Comparison of ENCODE assay signal across 9 cellular contexts in genomic region chr6:89369009-89369408, GRCh38. TPM values are rescaled to one million over a fixed set of nuclear protein-coding genes. Genes with fewer than 3 reads are reported as not detected.
A peak's percentile ranks its signal among the peaks of the same experiment; 100 is the strongest.
DNase-seq lines count a peak whose midpoint lies in the region; ATAC-seq and TF ChIP-seq lines count a peak whose summit lies in the region.
"Had no signal": no experiment of that assay in that cellular context is flagged by ENCODE, and none has a peak within 500 bp of the region (broad histone marks: within the 10 kb centered on the region; RNA-seq: fewer than 3 reads in every experiment).

No MANE protein-coding gene starts in this region.

- peak; percentile 28 for TF ChIP-seq CTCF in MCF 10A (IDR thresholded peaks at IDR 0.05; ENCODE audit: unreplicated experiment)

- H3K4me1 Mint-ChIP-seq in MCF 10A (ENCODE audit: insufficient read depth, unreplicated experiment), result no peaks in the 10 kb centered on the region

- DNase-seq in NCI-H510A (lab: John Stamatoyannopoulos, UW), result peak; percentile 8
- no peak for DNase-seq in NCI-H510A treated with DMSO at 0.1 percent for 48 hours (lab: John Stamatoyannopoulos, UW)
- DNase-seq in MCF 10A (ENCODE audit: unreplicated experiment), result peak; percentile 30
- peak; percentile 65 for DNase-seq in left kidney (ENCODE audit: low read depth, low spot score)
- peak in 1 of 2 donors; percentile 64 for DNase-seq in aorta
- DNase-seq in NCI-H146 treated with DMSO at 0.1 percent for 48 hours (lab: John Stamatoyannopoulos, UW; ENCODE audit: unreplicated experiment), result no peak
- DNase-seq in NCI-H187 treated with DMSO at 0.1 percent for 48 hours (lab: John Stamatoyannopoulos, UW), result no peak

- ATAC-seq in aorta (ENCODE audit: low FRiP score), result peak; percentile 77
- ATAC-seq in GM18870 (IDR thresholded peaks at IDR 0.05; ENCODE audit: unreplicated experiment), result no peak

- no peak overlapping the region for H3K4me3 ChIP-seq in aorta (ENCODE audit: low read length in 2 of 2)
- H3K4me3 ChIP-seq: BLaER1 treated with 17β-estradiol and CSF1 and Interleukin-3, amounts not matched to agents 10 nM and 100 nM had no signal

- no peaks in the 10 kb centered on the region for H3K36me3 Mint-ChIP-seq in MCF 10A (ENCODE audit: insufficient read depth, unreplicated experiment)

- POLR2A ChIA-PET in MCF 10A (lab: Yijun Ruan, JAX), result no interaction called here

- BruUV-seq in MCF 10A (replicated peaks; lab: Mats Ljungman, UMichigan), result no TSS peak

- WGBS in aorta, 2 donors, result 2% methylated on average over 7 of the region's 7 CpGs

- no peaks in the 10 kb centered on the region for H3K27me3 ChIP-seq in aorta (ENCODE audit: control insufficient read depth in 1 of 2, insufficient read depth in 2 of 2, low read length in 1 of 2)
- H3K27me3 ChIP-seq: BLaER1 treated with 17β-estradiol and CSF1 and Interleukin-3, amounts not matched to agents 10 nM and 100 nM had no signal

- no peaks in the 10 kb centered on the region for H3K36me3 ChIP-seq in aorta (ENCODE audit: control insufficient read depth in 1 of 2, insufficient read depth in 2 of 2, low read length in 1 of 2)

- no peaks in the 10 kb centered on the region for H3K9me3 Mint-ChIP-seq in MCF 10A (ENCODE audit: unreplicated experiment)

- intact Hi-C loops in MCF 10A (cut with micrococcal nuclease) (loop anchor here (1.0 to 2.0 kb wide), 2 partner anchors 247 to 386 kb away; no protein-coding TSS in a partner anchor), aorta (cut with DNase I) (loop anchor here in 1 of 2 donors (5.0 kb wide), 1 partner anchor 387 kb away; no protein-coding TSS in a partner anchor)

- H3K27ac ChIP-seq in aorta (ENCODE audit: low read depth in 1 of 2, low read length in 2 of 2), result no peak overlapping the region
- H3K27ac ChIP-seq: BLaER1 treated with 17β-estradiol and CSF1 and Interleukin-3, amounts not matched to agents 10 nM and 100 nM had no signal

- no peaks in the 10 kb centered on the region for H3K27me3 Mint-ChIP-seq in MCF 10A (ENCODE audit: insufficient read depth, unreplicated experiment)

- no peak overlapping the region for H3K4me3 Mint-ChIP-seq in MCF 10A (ENCODE audit: unreplicated experiment)

- H3K27ac Mint-ChIP-seq in MCF 10A (ENCODE audit: low read depth, unreplicated experiment), result no peak overlapping the region

- CTCF ChIA-PET in MCF 10A (lab: Yijun Ruan, JAX), result interaction anchor here (0.5 to 3.5 kb wide), 16 partner anchors 10 to 387 kb away, joined by 3 to 34 read pairs (median 4); no protein-coding TSS in a partner anchor

- H3K9me3 ChIP-seq in aorta (ENCODE audit: control insufficient read depth, low read length), result no peaks in the 10 kb centered on the region
- H3K9me3 ChIP-seq: BLaER1 treated with 17β-estradiol and CSF1 and Interleukin-3, amounts not matched to agents 10 nM and 100 nM had no signal

- H3K4me1 ChIP-seq in aorta (ENCODE audit: control insufficient read depth in 1 of 2, insufficient read depth in 2 of 2, low read length in 2 of 2), result no peaks in the 10 kb centered on the region

RNA-seq across cellular contexts. Expression of gene UBE2J1, which starts 16.5 kb away (rescaled TPM):
- 39.0 and 40.0 TPM in 2 replicates for total RNA-seq in MCF 10A (2022)
- total RNA-seq in aorta, result 10 to 100 TPM; 34.1 to 38.7 TPM
- 10 to 100 TPM; 18.6 to 29.7 TPM for polyA plus RNA-seq in aorta

RNA-seq across cellular contexts. Expression of gene RRAGD, which starts 43.1 kb away (rescaled TPM):
- 0.33 and 0.49 TPM in 2 replicates for total RNA-seq in MCF 10A (2022)
- total RNA-seq in aorta, result 10 to 100 TPM; 16.2 to 17.8 TPM
- 1 to 10 TPM; 3.2 to 9.4 TPM for polyA plus RNA-seq in aorta

RNA-seq across cellular contexts. Expression of gene GABRR2, which starts 53.9 kb away (rescaled TPM):
- total RNA-seq in MCF 10A (2022), result not detected in 2 replicates
- total RNA-seq in aorta, result 1 to 10 TPM; 3.3 to 3.6 TPM
- polyA plus RNA-seq in aorta, result under 1 TPM in 1 of 2 donors, not detected in 1; 0.82 TPM

Comparison
In these comparisons a context has a peak if more than half of its experiments do, and no peak if none do; other contexts are left out.
1. DNase-seq: peak in NCI-H510A (single experiment), MCF 10A (single experiment) and left kidney (single experiment); none in NCI-H510A treated with DMSO at 0.1 percent for 48 hours (single experiment), NCI-H146 treated with DMSO at 0.1 percent for 48 hours (single experiment) and NCI-H187 treated with DMSO at 0.1 percent for 48 hours (single experiment).
2. RNA of gene RRAGD, which starts 43.1 kb away (total RNA-seq): 16.2 to 17.8 TPM in aorta; 0.33 to 0.49 TPM in MCF 10A; every median in the first group is over 10 times any median in the second.